10 cellular contexts compared by ENCODE assay signal in genomic region chr2:55885129-55885943, GRCh38. TPM values are rescaled to one million over a fixed set of nuclear protein-coding genes. Genes with fewer than 3 reads are reported as not detected.
DNase-seq lines count a peak whose midpoint lies in the region; ATAC-seq and TF ChIP-seq lines count a peak whose summit lies in the region.
"Had no signal": no experiment of that assay in that cellular context is flagged by ENCODE, and none has a peak within 500 bp of the region (broad histone marks: within the 10 kb centered on the region; RNA-seq: fewer than 3 reads in every experiment).

No MANE protein-coding gene starts in this region.

- DNase-seq in astrocyte of the cerebellum (ENCODE audit: low read depth), result peak; percentile 97
- peak; percentile 97 for DNase-seq in iris pigment epithelial cell (ENCODE audit: low read depth)
- no peak for DNase-seq in thoracic aorta (ENCODE audit: low spot score)
- DNase-seq in NCI-H1048 (lab: John Stamatoyannopoulos, UW), result no peak
- DNase-seq: activated B cell treated with CpG ODN at 0.5 μM for 24 hours; stimulated activated CD4-positive, alpha-beta T cell treated with anti-CD3 and anti-CD28 coated beads, Interleukin-4, amount 100 ng/mL, for 24 hours had no signal

- H3K4me1 ChIP-seq in thoracic aorta (ENCODE audit: control insufficient read depth in 1 of 2, low read depth in 2 of 2), result peaks cover 78 to 98% of the 10 kb centered on the region in 2 donors

- ATAC-seq in thoracic aorta (ENCODE audit: insufficient number of reproducible peaks, low FRiP score, low read depth) (peak; percentile 94), HG03280 (IDR thresholded peaks at IDR 0.05; ENCODE audit: unreplicated experiment) (no peak), HG02798 (IDR thresholded peaks at IDR 0.05; ENCODE audit: poor library complexity, unreplicated experiment) (no peak), GM21423 (IDR thresholded peaks at IDR 0.05; ENCODE audit: unreplicated experiment) (no peak)

- TF ChIP-seq RAD21 in Ishikawa (IDR thresholded peaks at IDR 0.05; ENCODE audit: low read depth), result no peak

- peak overlapping the region; percentile 95 to 96 for H3K27ac ChIP-seq in thoracic aorta

- H3K36me3 ChIP-seq in thoracic aorta, result peaks cover 8% of the 10 kb centered on the region

- H3K4me3 ChIP-seq in astrocyte of the cerebellum (ENCODE audit: low read depth, low read length) (no peak overlapping the region), thoracic aorta (no peak overlapping the region)

- in situ Hi-C loops in astrocyte of the cerebellum (cut with HindIII; ENCODE audit: low sequenced_read_pairs), result no loop called here

- TF ChIP-seq CTCF in astrocyte of the cerebellum (IDR thresholded peaks at IDR 0.05; ENCODE audit: low read depth, low read length, missing control alignments) (no peak), thoracic aorta (IDR thresholded peaks at IDR 0.05) (no peak)

- TF ChIP-seq EP300 in Ishikawa (IDR thresholded peaks at IDR 0.05; ENCODE audit: borderline replicate concordance), result no peak

- H3K9me3 ChIP-seq in thoracic aorta, result no peaks in the 10 kb centered on the region

- H3K27me3 ChIP-seq in thoracic aorta (replicated peaks; ENCODE audit: insufficient read depth), result no peaks in the 10 kb centered on the region

TF ChIP-seq in Ishikawa, 13 proteins besides CTCF, POLR2A, EP300 and RAD21:
- TF ChIP-seq NFIC (IDR thresholded peaks at IDR 0.05) (no peak), CEBPB (IDR thresholded peaks at IDR 0.05) (peak; percentile 54; the same call in 1 of the 2 replicates), TAF1 (IDR thresholded peaks at IDR 0.05; ENCODE audit: low read depth) (no peak), TCF12 (IDR thresholded peaks at IDR 0.05; ENCODE audit: low read depth) (no peak), REST (IDR thresholded peaks at IDR 0.05; ENCODE audit: low read depth) (no peak), TEAD4 (IDR thresholded peaks at IDR 0.05) (no peak), EGR1 (IDR thresholded peaks at IDR 0.05) (no peak)
TF ChIP-seq in Ishikawa: peak in this region for 1.

RNA-seq across cellular contexts. Expression of gene EFEMP1, which starts 38.2 kb away (rescaled TPM):
- total RNA-seq in thoracic aorta, result 1,000 to 10,000 TPM; 1,782 to 2,754 TPM
- total RNA-seq: activated B cell treated with CpG ODN at 0.5 μM for 24 hours had no signal

Comparison
In these comparisons a context has a peak if more than half of its experiments do, and no peak if none do; other contexts are left out.
1. DNase-seq: peak in astrocyte of the cerebellum (single experiment) and iris pigment epithelial cell (single experiment); none in thoracic aorta (single experiment) and NCI-H1048 (single experiment).